7 cellular contexts compared by ENCODE assay signal in the genomic region with DNA sequence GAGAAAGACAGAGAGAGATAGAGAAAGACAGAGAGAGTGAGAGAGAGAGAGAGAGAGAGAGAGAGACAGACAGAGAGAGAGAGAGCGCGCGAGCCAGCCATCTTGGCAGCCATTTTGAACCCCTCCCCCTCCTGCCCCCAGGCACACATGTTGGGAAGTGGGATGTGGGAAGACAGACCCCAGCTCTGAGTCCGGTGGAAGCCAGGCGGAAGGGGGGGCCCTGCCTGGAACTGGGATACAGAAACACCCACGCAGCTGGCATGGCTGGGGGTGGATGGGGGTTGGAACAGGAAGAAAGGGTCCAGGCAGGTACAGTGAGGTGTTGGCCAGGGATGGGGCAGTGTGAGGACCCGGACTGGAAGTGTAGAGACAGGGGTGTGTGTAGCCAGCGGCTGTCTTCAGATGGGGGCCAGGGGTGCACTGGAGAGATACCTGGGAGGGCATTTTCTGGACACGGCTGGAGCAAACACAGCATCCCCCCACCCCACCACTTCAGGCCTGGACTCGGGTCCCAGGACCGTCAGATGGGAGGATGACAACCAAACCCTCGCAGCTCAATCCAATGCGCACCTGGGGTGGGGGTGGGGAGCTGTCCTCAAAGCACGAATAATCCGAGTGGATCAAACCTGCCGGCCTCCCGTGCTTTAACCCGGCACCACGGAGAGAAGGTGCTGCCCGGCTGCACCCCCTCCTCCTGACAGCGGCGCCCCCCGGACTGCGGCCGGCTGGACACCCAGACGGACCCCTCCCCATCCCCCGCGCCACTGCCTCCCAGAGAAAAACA. TPM values are rescaled to one million over a fixed set of nuclear protein-coding genes. Genes with fewer than 3 reads are reported as not detected.
A peak's percentile ranks its signal among the peaks of the same experiment; 100 is the strongest.
DNase-seq lines count a peak whose midpoint lies in the region; ATAC-seq and TF ChIP-seq lines count a peak whose summit lies in the region.
"Not testable (repeated sequence)": the region's sequence is repeated elsewhere in the genome, so short reads cannot be mapped to it uniquely, and the experiment has no call there.

No MANE protein-coding gene starts in this region.

- not testable (repeated sequence) for TF ChIP-seq CTCF in PC-9 (conservative IDR thresholded peaks at IDR 0.05)

- H3K27ac Mint-ChIP-seq in activated naive CD4-positive, alpha-beta T cell treated with anti-CD3 and anti-CD28 coated beads for 36 hours; dendritic cell treated with granulocyte-macrophage colony-stimulating factor and Interleukin-4, amounts not matched to agents 40 ng/mL and 50 ng/mL, for 4 days: not testable (repeated sequence)
- H3K27ac Mint-ChIP-seq in naive B cell = peak overlapping the region in 3 of 6 donors; percentile 49 to 85 (median 56)

- H3K4me1 Mint-ChIP-seq in activated naive CD4-positive, alpha-beta T cell treated with anti-CD3 and anti-CD28 coated beads for 36 hours (ENCODE audit: low read depth) = peaks cover 41% of the 10 kb centered on the region
- H3K4me1 Mint-ChIP-seq in dendritic cell treated with granulocyte-macrophage colony-stimulating factor and Interleukin-4, amounts not matched to agents 40 ng/mL and 50 ng/mL, for 4 days (ENCODE audit: low read depth) = peaks cover 44% of the 10 kb centered on the region
- peaks cover 24 to 39% (median 30%) of the 10 kb centered on the region in 3 donors for H3K4me1 Mint-ChIP-seq in naive B cell

- H3K4me1 ChIP-seq in PC-9 (replicated peaks; ENCODE audit: insufficient read depth); iPS DF 6.9 (ENCODE audit: control insufficient read depth, insufficient read depth, low read length); skeletal muscle tissue (ENCODE audit: control insufficient read depth in 3 of 3, insufficient read depth in 3 of 3, low read length in 3 of 3): not testable (repeated sequence)

- no CpG with 5 or more reads among the region's 28 CpGs for WGBS in iPS DF 6.9 (ENCODE audit: insufficient coverage, insufficient read length)

- peaks cover 12% of the 10 kb centered on the region; the same call in 1 of the 2 replicates for H3F3A ChIP-seq in PC-9 (ENCODE audit: insufficient read depth, low read depth)

- H4K20me1 ChIP-seq in PC-9 (ENCODE audit: insufficient read depth) = not testable (repeated sequence)

- not testable (repeated sequence) for H3K36me3 ChIP-seq in H7 (replicated peaks; ENCODE audit: control insufficient read depth, insufficient read depth, low read length); PC-9 (ENCODE audit: low read depth); iPS DF 6.9 (ENCODE audit: control insufficient read depth, insufficient read depth, low read length); skeletal muscle tissue (ENCODE audit: control insufficient read depth in 3 of 3, insufficient read depth in 3 of 3, low read length in 3 of 3)

- H3K9me3 ChIP-seq in PC-9 (ENCODE audit: insufficient read depth, low read depth); iPS DF 6.9 (ENCODE audit: control insufficient read depth, insufficient read depth, low read length); skeletal muscle tissue (ENCODE audit: control insufficient read depth in 3 of 3, low read length in 3 of 3): not testable (repeated sequence)

- intact Hi-C loops in PC-9 (cut with micrococcal nuclease; ENCODE audit: unreplicated experiment) = loop anchor here (5.0 to 10.0 kb wide), 4 partner anchors 127 to 323 kb away; no protein-coding TSS in a partner anchor
- intact Hi-C loops in activated naive CD4-positive, alpha-beta T cell treated with anti-CD3 and anti-CD28 coated beads for 36 hours (cut with micrococcal nuclease) = loop anchor here (5.0 kb wide), 1 partner anchor 267 kb away; no protein-coding TSS in a partner anchor
- intact Hi-C loops in dendritic cell treated with granulocyte-macrophage colony-stimulating factor and Interleukin-4, amounts not matched to agents 40 ng/mL and 50 ng/mL, for 4 days (cut with micrococcal nuclease) = not testable (repeated sequence)

- H3K9me3 Mint-ChIP-seq in activated naive CD4-positive, alpha-beta T cell treated with anti-CD3 and anti-CD28 coated beads for 36 hours; dendritic cell treated with granulocyte-macrophage colony-stimulating factor and Interleukin-4, amounts not matched to agents 40 ng/mL and 50 ng/mL, for 4 days; naive B cell: not testable (repeated sequence)

- CTCF ChIA-PET in PC-9 (lab: Charles Lee); activated naive CD4-positive, alpha-beta T cell treated with anti-CD3 and anti-CD28 coated beads for 36 hours (lab: Charles Lee): not testable (repeated sequence)

- H3K4me3 ChIP-seq in H7 (ENCODE audit: insufficient read depth, low read depth, low read length) (peak overlapping the region; percentile 70), PC-9 (peak overlapping the region; percentile 80), iPS DF 6.9 (ENCODE audit: low read length) (peak overlapping the region; percentile 97; the same call in 1 of the 2 replicates), skeletal muscle tissue (ENCODE audit: low read length in 3 of 3) (peak overlapping the region in 2 of 3 donors; percentile 30 to 40)

- H3K4me2 ChIP-seq in PC-9 = peak overlapping the region; percentile 89

- H3K36me3 Mint-ChIP-seq in activated naive CD4-positive, alpha-beta T cell treated with anti-CD3 and anti-CD28 coated beads for 36 hours (ENCODE audit: low read depth); dendritic cell treated with granulocyte-macrophage colony-stimulating factor and Interleukin-4, amounts not matched to agents 40 ng/mL and 50 ng/mL, for 4 days (ENCODE audit: low read depth): not testable (repeated sequence)
- H3K36me3 Mint-ChIP-seq in naive B cell = peaks cover 0 to 12% of the 10 kb centered on the region in 2 donors

- not testable (repeated sequence) for H3K27ac ChIP-seq in PC-9; iPS DF 6.9 (ENCODE audit: low read length); skeletal muscle tissue (ENCODE audit: low read depth, low read length)

- DNase-seq in H7 = peak; percentile 51
- DNase-seq in PC-9; activated naive CD4-positive, alpha-beta T cell treated with anti-CD3 and anti-CD28 coated beads for 36 hours; iPS DF 6.9 (ENCODE audit: low read depth, low spot score); naive B cell: not testable (repeated sequence)

- POLR2A ChIA-PET in PC-9 (lab: Charles Lee; ENCODE audit: unreplicated experiment) = not testable (repeated sequence)

- not testable (repeated sequence) for ATAC-seq in naive B cell (ENCODE audit: low read depth in 2 of 2)

- H3K27me3 ChIP-seq in H7 (ENCODE audit: control insufficient read depth, insufficient read depth, low read length); PC-9 (ENCODE audit: insufficient read depth, low read depth); iPS DF 6.9 (ENCODE audit: control insufficient read depth, insufficient read depth, low read length): not testable (repeated sequence)
- peaks cover 2 to 20% (median 17%) of the 10 kb centered on the region in 3 donors for H3K27me3 ChIP-seq in skeletal muscle tissue (ENCODE audit: control insufficient read depth in 3 of 3, insufficient read depth in 3 of 3, low read length in 3 of 3)

- not testable (repeated sequence) for H3K9me2 ChIP-seq in PC-9 (ENCODE audit: insufficient read depth)

- peaks cover 16% of the 10 kb centered on the region; the same call in 1 of the 2 replicates for H3K79me2 ChIP-seq in PC-9 (ENCODE audit: low read depth)

- H3K27me3 Mint-ChIP-seq in activated naive CD4-positive, alpha-beta T cell treated with anti-CD3 and anti-CD28 coated beads for 36 hours (ENCODE audit: low read depth) = peaks cover 14% of the 10 kb centered on the region
- peaks cover 84% of the 10 kb centered on the region for H3K27me3 Mint-ChIP-seq in dendritic cell treated with granulocyte-macrophage colony-stimulating factor and Interleukin-4, amounts not matched to agents 40 ng/mL and 50 ng/mL, for 4 days
- peaks cover 16 to 66% (median 50%) of the 10 kb centered on the region in 3 donors for H3K27me3 Mint-ChIP-seq in naive B cell

- peak overlapping the region; percentile 69 for H3K4me3 Mint-ChIP-seq in activated naive CD4-positive, alpha-beta T cell treated with anti-CD3 and anti-CD28 coated beads for 36 hours
- H3K4me3 Mint-ChIP-seq in dendritic cell treated with granulocyte-macrophage colony-stimulating factor and Interleukin-4, amounts not matched to agents 40 ng/mL and 50 ng/mL, for 4 days = peak overlapping the region; percentile 44
- peak overlapping the region; percentile 76 to 91 (median 83) for H3K4me3 Mint-ChIP-seq in naive B cell

- not testable (repeated sequence) for BruUV-seq in PC-9 (replicated peaks; lab: Mats Ljungman, UMichigan)

- H2AFZ ChIP-seq in PC-9 = not testable (repeated sequence)

- not testable (repeated sequence) for H3K9ac ChIP-seq in skeletal muscle tissue (ENCODE audit: low read depth in 1 of 3, low read length in 3 of 3)

RNA-seq across cellular contexts. Expression of a gene that starts 1.1 kb away (rescaled TPM):
- total RNA-seq in H7 (2014; rRNA removed; shearing (Covaris generic)) = 60.7 and 74.4 TPM in 2 replicates
- total RNA-seq in PC-9 (2021) = 28.5 and 31.5 TPM in 2 replicates
- total RNA-seq in activated naive CD4-positive, alpha-beta T cell treated with anti-CD3 and anti-CD28 coated beads for 36 hours = 10 to 100 TPM; 13.5 to 14.6 TPM
- not detected for polyA plus RNA-seq in naive B cell (ENCODE audit: low read depth in 6 of 6)
- total RNA-seq in skeletal muscle tissue = 12.0 TPM

Comparison
In these comparisons a context has a peak if more than half of its experiments do, and no peak if none do; other contexts are left out.
1. H3K4me3 ChIP-seq: peak in every context shown above with its lines; median percentile 97 in iPS DF 6.9; 80 in PC-9; 70 in H7; 35 in skeletal muscle tissue.